In genomic region chr14:68806526-68807147, GRCh38 we compare ENCODE assay signal across 9 cellular contexts. TPM values are rescaled to one million over a fixed set of nuclear protein-coding genes. Genes with fewer than 3 reads are reported as not detected.
A peak's percentile ranks its signal among the peaks of the same experiment; 100 is the strongest.
DNase-seq lines count a peak whose midpoint lies in the region; ATAC-seq, FAIRE-seq and TF ChIP-seq lines count a peak whose summit lies in the region.
"Had no signal": no experiment of that assay in that cellular context is flagged by ENCODE, and none has a peak within 500 bp of the region (broad histone marks: within the 10 kb centered on the region; RNA-seq: fewer than 3 reads in every experiment).

No MANE protein-coding gene starts in this region.

- TF ChIP-seq POLR2A in tibial nerve (IDR thresholded peaks at IDR 0.05), result no peak

- H3K27ac ChIP-seq in astrocyte (ENCODE audit: low read depth, low read length) (peak overlapping the region; percentile 28), tibial nerve (peak overlapping the region in 3 of 4 donors; percentile 68 to 83 (median 69))

- no peaks in the 10 kb centered on the region for H3K27me3 Mint-ChIP-seq in astrocyte (ENCODE audit: low read depth, unreplicated experiment)
- no peaks in the 10 kb centered on the region for H3K27me3 Mint-ChIP-seq in memory B cell

- ATAC-seq in HG03354 (IDR thresholded peaks at IDR 0.05; ENCODE audit: poor library complexity, severe bottlenecking, unreplicated experiment) (peak; percentile 62), memory B cell (ENCODE audit: low read depth) (peak; percentile 94)

- no peaks in the 10 kb centered on the region for H3K79me2 ChIP-seq in astrocyte (ENCODE audit: insufficient read depth, low read length)

- WGBS in tibial nerve, 2 donors, result 32 to 49% methylated on average over 4 of the region's 4 CpGs

- H3K4me1 Mint-ChIP-seq in astrocyte (ENCODE audit: low read depth, unreplicated experiment), result peaks cover 13% of the 10 kb centered on the region
- peaks cover 33% of the 10 kb centered on the region for H3K4me1 Mint-ChIP-seq in memory B cell

- H3K36me3 Mint-ChIP-seq in astrocyte (ENCODE audit: low read depth, unreplicated experiment) (peaks cover 17% of the 10 kb centered on the region), memory B cell (peaks cover 8% of the 10 kb centered on the region)

- no peak overlapping the region for H2AFZ ChIP-seq in astrocyte (ENCODE audit: low read depth, low read length)

- intact Hi-C loops in posterior vena cava (cut with DNase I), result no loop called here

- TF ChIP-seq EP300 in tibial nerve (IDR thresholded peaks at IDR 0.05), result no peak

- FAIRE-seq in astrocyte (lab: Jason Lieb, UNC), result no peak

- H3K27me3 ChIP-seq in astrocyte (ENCODE audit: insufficient read depth, low read length) (no peaks in the 10 kb centered on the region), tibial nerve (no peaks in the 10 kb centered on the region)

- peak overlapping the region; percentile 23 for H3K9ac ChIP-seq in astrocyte (ENCODE audit: low read length)

- H3K4me1 ChIP-seq in astrocyte (ENCODE audit: insufficient read depth, low read length), result peaks cover 17% of the 10 kb centered on the region
- H3K4me1 ChIP-seq in tibial nerve, result peaks cover 0 to 37% (median 24%) of the 10 kb centered on the region in 4 donors

- peak overlapping the region; percentile 72 for H3K27ac Mint-ChIP-seq in astrocyte (ENCODE audit: unreplicated experiment)
- peak overlapping the region; percentile 96 for H3K27ac Mint-ChIP-seq in memory B cell

- H3K9me3 ChIP-seq in astrocyte (ENCODE audit: insufficient read depth, low read depth, low read length) (no peaks in the 10 kb centered on the region), tibial nerve (peaks cover 0 to 3% (median 0%) of the 10 kb centered on the region in 4 donors)

- DNase-seq in astrocyte (ENCODE audit: low read depth) (no peak), memory B cell (ENCODE audit: low spot score in 2 of 2) (peak in 1 of 2 donors; percentile 63), tibial nerve (ENCODE audit: low spot score in 2 of 2) (no peak), posterior vena cava (ENCODE audit: low spot score) (no peak), NCI-H510A (lab: John Stamatoyannopoulos, UW) (no peak)
- no peak for DNase-seq in stimulated activated CD4-positive, alpha-beta T cell treated with anti-CD3 and anti-CD28 coated beads, Interleukin-1b, Interleukin-23, amount 100 ng/mL, for 48 hours
- DNase-seq: activated CD8-positive, alpha-beta memory T cell treated with anti-CD3 and anti-CD28 coated beads, Interleukin-2, amount 50 U/mL, for 4 hours; NCI-H1436 had no signal

- H3K36me3 ChIP-seq in astrocyte (ENCODE audit: insufficient read depth, low read length), result no peaks in the 10 kb centered on the region
- no peaks in the 10 kb centered on the region for H3K36me3 ChIP-seq in tibial nerve

- peaks cover 7% of the 10 kb centered on the region for H3K9me3 Mint-ChIP-seq in astrocyte (ENCODE audit: unreplicated experiment)
- H3K9me3 Mint-ChIP-seq in memory B cell, result peaks cover 4% of the 10 kb centered on the region

- H3K4me3 Mint-ChIP-seq in astrocyte (ENCODE audit: unreplicated experiment) (no peak overlapping the region), memory B cell (peak overlapping the region; percentile 69)

- H3K4me2 ChIP-seq in astrocyte (ENCODE audit: low read length), result peak overlapping the region; percentile 55

- H4K20me1 ChIP-seq in astrocyte (ENCODE audit: insufficient read depth, low read length), result no peaks in the 10 kb centered on the region

- TF ChIP-seq CTCF in astrocyte (IDR thresholded peaks at IDR 0.05; ENCODE audit: insufficient read depth, low read depth, low read length) (no peak), tibial nerve (IDR thresholded peaks at IDR 0.05) (no peak)

- H3K4me3 ChIP-seq in astrocyte (ENCODE audit: insufficient read depth, low read depth, low read length) (no peak overlapping the region), tibial nerve (no peak overlapping the region)

RNA-seq across cellular contexts. Expression of gene ZFP36L1, which starts 13.8 kb away (rescaled TPM):
- total RNA-seq in astrocyte (210 and 219 TPM in 2 replicates), tibial nerve (1,000 to 10,000 TPM in 1 of 4 donors, 100 to 1,000 TPM in 3; 298 to 1,137 (median 494) TPM), posterior vena cava (100 to 1,000 TPM; 311 to 319 TPM)
